ENCODE assay signal across 20 cellular contexts in genomic region chr13:110294146-110294545, GRCh38. TPM values are rescaled to one million over a fixed set of nuclear protein-coding genes. Genes with fewer than 3 reads are reported as not detected.
A peak's percentile ranks its signal among the peaks of the same experiment; 100 is the strongest.
DNase-seq lines count a peak whose midpoint lies in the region; ATAC-seq and TF ChIP-seq lines count a peak whose summit lies in the region.
"Had no signal": no experiment of that assay in that cellular context is flagged by ENCODE, and none has a peak within 500 bp of the region (broad histone marks: within the 10 kb centered on the region; RNA-seq: fewer than 3 reads in every experiment).

No MANE protein-coding gene starts in this region.

- no peak overlapping the region for H3K4me3 Mint-ChIP-seq in T-helper 2 cell treated with Interferon-gamma antibody and Interleukin-4, amounts not matched to agents 5 μg/mL and 100 μg/mL, for 36 hours
- no peak overlapping the region for H3K4me3 Mint-ChIP-seq in CD14-positive monocyte
- H3K4me3 Mint-ChIP-seq: mesothelial cell of epicardium, neural progenitor cell had no signal

- H3K4me3 ChIP-seq in GM23248 (no peak overlapping the region), duodenal mucosa (ENCODE audit: low read depth in 1 of 2, low read length in 2 of 2) (no peak overlapping the region), spleen (no peak overlapping the region)
- H3K4me3 ChIP-seq: neural progenitor cell had no signal

- in situ Hi-C loops in GM23248 (cut with MboI), result no loop called here

- 50 to 60% methylated on average over 3 of the region's 3 CpGs for WGBS in GM23248 (ENCODE audit: low coverage in 1 of 2, low lambda C conversion rate in 2 of 2, missing lambda C conversion rate in 2 of 2), 2 experiments
- 67 to 89% (median 76%) methylated on average over 1 to 3 of the region's 3 CpGs for WGBS in spleen, 5 donors

- no peak for TF ChIP-seq CTCF in spleen (IDR thresholded peaks at IDR 0.05 in 8 of 11, conservative IDR thresholded peaks at IDR 0.05 in 3 of 11)
- TF ChIP-seq CTCF in CD14-positive monocyte (IDR thresholded peaks at IDR 0.05), result no peak

- H3K27me3 ChIP-seq in GM23248 (replicated peaks; ENCODE audit: insufficient read depth) (no peaks in the 10 kb centered on the region), duodenal mucosa (ENCODE audit: control insufficient read depth in 1 of 2, insufficient read depth in 2 of 2, low read length in 2 of 2) (peaks cover 0 to 7% of the 10 kb centered on the region in 2 donors), spleen (replicated peaks in 1 of 7) (peaks cover 0 to 27% (median 0%) of the 10 kb centered on the region in 7 donors)
- H3K27me3 ChIP-seq: neural progenitor cell had no signal

- H3K9me2 ChIP-seq in GM23248 (ENCODE audit: insufficient read depth), result no peaks in the 10 kb centered on the region

- intact Hi-C loops in left ventricle myocardium superior (cut with micrococcal nuclease) (no loop called here), spleen (cut with DNase I; ENCODE audit: low total_unique reads) (no loop called here), CD14-positive monocyte (cut with micrococcal nuclease) (no loop called here)

- no peak overlapping the region for H2AFZ ChIP-seq in GM23248
- H2AFZ ChIP-seq: neural progenitor cell had no signal

- peaks cover 26% of the 10 kb centered on the region for H3K79me2 ChIP-seq in GM23248 (ENCODE audit: insufficient read depth)

- H3K36me3 Mint-ChIP-seq in T-helper 2 cell treated with Interferon-gamma antibody and Interleukin-4, amounts not matched to agents 5 μg/mL and 100 μg/mL, for 36 hours (ENCODE audit: low read depth), result no peaks in the 10 kb centered on the region
- H3K36me3 Mint-ChIP-seq in CD14-positive monocyte, result no peaks in the 10 kb centered on the region

- no peaks in the 10 kb centered on the region for H3K36me3 ChIP-seq in GM23248 (ENCODE audit: low read depth)
- no peaks in the 10 kb centered on the region for H3K36me3 ChIP-seq in duodenal mucosa (ENCODE audit: control insufficient read depth in 1 of 2, insufficient read depth in 2 of 2, low read length in 2 of 2)
- peaks cover 0 to 6% (median 0%) of the 10 kb centered on the region in 6 donors for H3K36me3 ChIP-seq in spleen
- H3K36me3 ChIP-seq: neural progenitor cell had no signal

- H4K20me1 ChIP-seq in GM23248 (ENCODE audit: insufficient read depth), result no peaks in the 10 kb centered on the region

- H3K9me3 Mint-ChIP-seq in T-helper 2 cell treated with Interferon-gamma antibody and Interleukin-4, amounts not matched to agents 5 μg/mL and 100 μg/mL, for 36 hours, result no peaks in the 10 kb centered on the region
- peaks cover 0 to 5% (median 0%) of the 10 kb centered on the region in 7 donors for H3K9me3 Mint-ChIP-seq in CD14-positive monocyte
- H3K9me3 Mint-ChIP-seq: activated T-helper 2 cell treated with anti-CD3 and anti-CD28 coated beads, Interferon-gamma antibody, Interleukin-2, Interleukin-4, amounts not matched to agents 10 μg/mL and 5 μg/mL and 100 μg/mL, durations not matched to agents 14 hours and 24 hours and 36 hours had no signal

- peaks cover 9% of the 10 kb centered on the region; the same call in 1 of the 2 replicates for H3F3A ChIP-seq in GM23248 (ENCODE audit: insufficient read depth)

- peak; percentile 70 for ATAC-seq in left ventricle myocardium superior
- no peak for ATAC-seq in HG02870 (IDR thresholded peaks at IDR 0.05; ENCODE audit: unreplicated experiment)
- ATAC-seq in HG02759 (IDR thresholded peaks at IDR 0.05; ENCODE audit: unreplicated experiment), result no peak

- peaks cover 34% of the 10 kb centered on the region for H3K27me3 Mint-ChIP-seq in T-helper 2 cell treated with Interferon-gamma antibody and Interleukin-4, amounts not matched to agents 5 μg/mL and 100 μg/mL, for 36 hours (ENCODE audit: low read depth)
- H3K27me3 Mint-ChIP-seq in CD14-positive monocyte (ENCODE audit: low read depth in 3 of 3), result peaks cover 25 to 47% (median 28%) of the 10 kb centered on the region in 3 donors

- 0 out of 2 replicates have a peak overlapping the region, but pooled peaks have one; percentile 13 for H3K27ac ChIP-seq in GM23248
- H3K27ac ChIP-seq in duodenal mucosa (ENCODE audit: low read depth, low read length), result peak overlapping the region; percentile 36
- H3K27ac ChIP-seq in spleen, result peak overlapping the region in 6 of 8 donors; percentile 11 to 62 (median 56)
- H3K27ac ChIP-seq: neural progenitor cell had no signal

- H3K4me1 Mint-ChIP-seq in T-helper 2 cell treated with Interferon-gamma antibody and Interleukin-4, amounts not matched to agents 5 μg/mL and 100 μg/mL, for 36 hours (ENCODE audit: low read depth), result peaks cover 6% of the 10 kb centered on the region
- no peaks in the 10 kb centered on the region for H3K4me1 Mint-ChIP-seq in CD14-positive monocyte

- H3K9ac ChIP-seq in GM23248, result no peak overlapping the region
- no peak overlapping the region for H3K9ac ChIP-seq in duodenal mucosa (ENCODE audit: low read depth in 1 of 2, low read length in 2 of 2)
- H3K9ac ChIP-seq: neural progenitor cell had no signal

- no peak for TF ChIP-seq POLR2A in spleen (IDR thresholded peaks at IDR 0.05)

- H3K9me3 ChIP-seq in GM23248 (ENCODE audit: low read depth) (no peaks in the 10 kb centered on the region), duodenal mucosa (ENCODE audit: control insufficient read depth in 1 of 2, low read length in 2 of 2) (no peaks in the 10 kb centered on the region), spleen (no peaks in the 10 kb centered on the region)

- H3K4me1 ChIP-seq in GM23248 (ENCODE audit: insufficient read depth) (peaks cover 6% of the 10 kb centered on the region), duodenal mucosa (ENCODE audit: control insufficient read depth in 1 of 2, insufficient read depth in 2 of 2, low read length in 2 of 2) (peaks cover 4 to 6% of the 10 kb centered on the region in 2 donors), spleen (peaks cover 16 to 68% (median 43%) of the 10 kb centered on the region in 6 donors)

- DNase-seq in GM23248 (peak; percentile 73), left ventricle myocardium superior (no peak), spleen (no peak), CD14-positive monocyte (ENCODE audit: low spot score) (no peak)
- no peak for DNase-seq in T-helper 2 cell treated with Interferon-gamma antibody and Interleukin-4, amounts not matched to agents 5 μg/mL and 100 μg/mL, for 36 hours (ENCODE audit: low spot score)
- DNase-seq: activated CD4-positive, CD25-positive, alpha-beta regulatory T cell; AML-193; amygdala; hypothalamus; kidney glomerular epithelial cell; NCI-H2029 treated with DMSO at 0.1 percent for 48 hours; NCI-H524; stimulated activated CD4-positive, alpha-beta T cell treated with anti-CD3 and anti-CD28 coated beads, Interleukin-2, amount 100 ng/mL, for 24 hours; T-helper 2 cell had no signal

- H3K4me2 ChIP-seq in GM23248 (ENCODE audit: unreplicated experiment), result no peak overlapping the region
- H3K4me2 ChIP-seq: neural progenitor cell had no signal

- no peak overlapping the region for H3K27ac Mint-ChIP-seq in T-helper 2 cell treated with Interferon-gamma antibody and Interleukin-4, amounts not matched to agents 5 μg/mL and 100 μg/mL, for 36 hours
- H3K27ac Mint-ChIP-seq in CD14-positive monocyte, result no peak overlapping the region
- H3K27ac Mint-ChIP-seq: activated T-helper 2 cell treated with anti-CD3 and anti-CD28 coated beads, Interferon-gamma antibody, Interleukin-2, Interleukin-4, amounts not matched to agents 10 μg/mL and 5 μg/mL and 100 μg/mL, durations not matched to agents 14 hours and 24 hours and 36 hours; mesothelial cell of epicardium; neural progenitor cell had no signal

RNA-seq across cellular contexts. Expression of gene COL4A1, which starts 12.8 kb away (rescaled TPM):
- total RNA-seq in GM23248 (2014; rRNA removed; shearing (Covaris generic)), result 519 and 549 TPM in 2 replicates
- polyA plus RNA-seq in GM23248 (2016; fragmentation: Nextera tagmentation; extraction: Ambion mirVana) (183 and 184 TPM in 2 replicates), spleen (10 to 100 TPM; 37.9 to 71.7 (median 61.5) TPM), CD14-positive monocyte (under 1 TPM in 1 of 2 donors, not detected in 1; 0.25 TPM)
- total RNA-seq in left ventricle myocardium superior (119 TPM), spleen (100 to 1,000 TPM; 251 to 959 (median 365) TPM)
- total RNA-seq: activated T-helper 2 cell treated with anti-CD3 and anti-CD28 coated beads, Interferon-gamma antibody, Interleukin-2, Interleukin-4, amounts not matched to agents 10 μg/mL and 5 μg/mL and 100 μg/mL, durations not matched to agents 14 hours and 24 hours and 36 hours had no signal

RNA-seq across cellular contexts. Expression of gene COL4A2, which starts 12.9 kb away (rescaled TPM):
- 455 and 524 TPM in 2 replicates for total RNA-seq in GM23248 (2014; rRNA removed; shearing (Covaris generic))
- 137 and 146 TPM in 2 replicates for polyA plus RNA-seq in GM23248 (2016; fragmentation: Nextera tagmentation; extraction: Ambion mirVana)
- 126 TPM for total RNA-seq in left ventricle myocardium superior
- 100 to 1,000 TPM; 296 to 712 (median 410) TPM for total RNA-seq in spleen
- polyA plus RNA-seq in spleen, result 100 to 1,000 TPM in 1 of 3 donors, 10 to 100 TPM in 2; 52.6 to 116 (median 76.3) TPM
- not detected for polyA plus RNA-seq in CD14-positive monocyte
- total RNA-seq: activated T-helper 2 cell treated with anti-CD3 and anti-CD28 coated beads, Interferon-gamma antibody, Interleukin-2, Interleukin-4, amounts not matched to agents 10 μg/mL and 5 μg/mL and 100 μg/mL, durations not matched to agents 14 hours and 24 hours and 36 hours had no signal
